ENCODE assay signal across 8 cellular contexts in the genomic region with DNA sequence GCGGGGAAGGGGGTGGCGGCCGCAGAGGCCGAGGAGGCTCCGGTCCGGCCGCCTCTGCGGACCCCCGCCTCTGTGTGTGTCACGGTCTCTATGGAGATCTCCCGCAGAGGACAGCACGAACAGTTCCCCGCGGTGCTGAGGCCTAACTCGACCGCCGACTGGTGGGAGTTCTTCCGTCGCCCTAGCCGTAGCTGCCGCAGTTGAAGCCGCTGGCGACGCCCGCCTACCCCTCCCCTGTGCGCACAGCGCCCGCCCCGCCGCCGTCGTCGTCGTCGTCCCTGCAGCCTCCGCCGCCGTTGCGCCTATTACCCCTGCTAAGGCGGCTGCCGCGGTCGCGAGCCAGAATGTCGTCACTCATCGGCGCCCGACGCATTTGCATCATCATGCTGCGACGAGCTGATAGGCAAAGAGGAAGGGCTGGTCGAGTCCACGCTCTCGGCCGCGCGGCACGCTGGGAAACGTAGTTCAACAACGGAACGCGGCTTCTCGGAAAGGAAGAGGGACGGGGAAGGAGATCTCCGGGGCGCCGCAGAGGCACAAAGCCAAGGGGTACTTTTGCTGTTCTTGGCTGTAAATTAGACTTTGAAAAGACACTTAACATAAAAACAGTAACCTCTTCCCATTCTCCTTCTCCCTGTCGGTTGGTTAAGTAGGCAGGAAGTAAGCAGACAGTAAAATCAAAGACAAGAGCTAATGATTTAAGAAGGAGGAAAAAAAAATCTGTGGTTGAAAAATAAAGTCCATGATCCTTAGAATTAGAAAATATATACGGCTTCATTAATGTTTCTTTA. TPM values are rescaled to one million over a fixed set of nuclear protein-coding genes. Genes with fewer than 3 reads are reported as not detected.
A peak's percentile ranks its signal among the peaks of the same experiment; 100 is the strongest.
DNase-seq lines count a peak whose midpoint lies in the region; ATAC-seq and TF ChIP-seq lines count a peak whose summit lies in the region.

Gene NUP153, minus strand, starts transcription at position 346 of the 791 bp plus-strand sequence. CDS start 538 bp downstream, outside the sequence.

- no peaks in the 10 kb centered on the region for H3K9me3 Mint-ChIP-seq in natural killer cell treated with Interleukin-12 subunit alpha and Interleukin-12 subunit beta and Interleukin-15 and Interleukin-18, amount 100 ng/mL, for 72 hours

- H3K27ac Mint-ChIP-seq in natural killer cell treated with Interleukin-12 subunit alpha and Interleukin-12 subunit beta and Interleukin-15 and Interleukin-18, amount 100 ng/mL, for 72 hours: peak within 1 kb of the TSS; percentile 97 to 99

- H3K27me3 ChIP-seq in H7 (ENCODE audit: control insufficient read depth, insufficient read depth, low read length): no peaks in the 10 kb centered on the region

- no peaks in the 10 kb centered on the region for H3K27me3 Mint-ChIP-seq in natural killer cell treated with Interleukin-12 subunit alpha and Interleukin-12 subunit beta and Interleukin-15 and Interleukin-18, amount 100 ng/mL, for 72 hours

- no peak for TF ChIP-seq CTCF in fibroblast of pulmonary artery (IDR thresholded peaks at IDR 0.05; ENCODE audit: low read length, missing control alignments)

- ATAC-seq in natural killer cell treated with Interleukin-12 subunit alpha and Interleukin-12 subunit beta and Interleukin-15 and Interleukin-18, amount 100 ng/mL, for 72 hours: peak; percentile 83 to 89
- ATAC-seq in stimulated activated naive CD8-positive, alpha-beta T cell treated with anti-CD3 and anti-CD28 coated beads, Interleukin-15, Interleukin-2, amounts not matched to agents 100 U/mL and 50 U/mL, for 24 hours: peak; percentile 68

- H3K4me1 Mint-ChIP-seq in natural killer cell treated with Interleukin-12 subunit alpha and Interleukin-12 subunit beta and Interleukin-15 and Interleukin-18, amount 100 ng/mL, for 72 hours (ENCODE audit: low read depth in 2 of 2): peaks cover 29 to 38% of the 10 kb centered on the region in 2 donors

- H3K4me3 ChIP-seq in H7 (ENCODE audit: insufficient read depth, low read depth, low read length) (peak within 1 kb of the TSS; percentile 98), fibroblast of pulmonary artery (replicated peaks; ENCODE audit: low read depth, low read length) (peak within 1 kb of the TSS; percentile 86)

- H3K36me3 ChIP-seq in H7 (replicated peaks; ENCODE audit: control insufficient read depth, insufficient read depth, low read length): no peaks in the 10 kb centered on the region

- peak; percentile 99 for DNase-seq in ELF-1 (ENCODE audit: low read depth, low spot score)
- DNase-seq in H7: peak; percentile 95
- DNase-seq in M059J (ENCODE audit: low read depth): peak; percentile 99
- peak; percentile 92 for DNase-seq in SHP77 (lab: John Stamatoyannopoulos, UW)
- peak; percentile 100 for DNase-seq in activated effector memory CD4-positive, alpha-beta T cell treated with Interleukin-2 at 50 U/mL for 16 hours
- peak; percentile 99 for DNase-seq in fibroblast of pulmonary artery (ENCODE audit: low read depth)
- peak; percentile 98 for DNase-seq in natural killer cell treated with Interleukin-12 subunit alpha and Interleukin-12 subunit beta and Interleukin-15 and Interleukin-18, amount 100 ng/mL, for 72 hours (ENCODE audit: low spot score)
- DNase-seq in stimulated activated naive CD8-positive, alpha-beta T cell treated with anti-CD3 and anti-CD28 coated beads, Interleukin-15, Interleukin-2, amounts not matched to agents 100 U/mL and 50 U/mL, for 24 hours: peak; percentile 99

- peaks cover 13% of the 10 kb centered on the region for H3K36me3 Mint-ChIP-seq in natural killer cell treated with Interleukin-12 subunit alpha and Interleukin-12 subunit beta and Interleukin-15 and Interleukin-18, amount 100 ng/mL, for 72 hours

- peak within 1 kb of the TSS; percentile 95 for H3K4me3 Mint-ChIP-seq in natural killer cell treated with Interleukin-12 subunit alpha and Interleukin-12 subunit beta and Interleukin-15 and Interleukin-18, amount 100 ng/mL, for 72 hours

RNA-seq across cellular contexts. Expression of gene NUP153, which starts in this region (rescaled TPM):
- 48.0 and 55.2 TPM in 2 replicates for total RNA-seq in H7 (2014; rRNA removed; shearing (Covaris generic))
- 44.6 and 68.8 TPM in 2 replicates for total RNA-seq in M059J (2014; rRNA removed; shearing (Covaris generic))
- total RNA-seq in natural killer cell treated with Interleukin-12 subunit alpha and Interleukin-12 subunit beta and Interleukin-15 and Interleukin-18, amount 100 ng/mL, for 72 hours: 100 to 1,000 TPM in 1 of 2 donors, 10 to 100 TPM in 1; 76.6 to 117 TPM

Comparison
In these comparisons a context has a peak if more than half of its experiments do, and no peak if none do; other contexts are left out.
1. Peak in every context shown above with its lines: DNase-seq, ATAC-seq and H3K4me3 ChIP-seq.